In the genomic region with DNA sequence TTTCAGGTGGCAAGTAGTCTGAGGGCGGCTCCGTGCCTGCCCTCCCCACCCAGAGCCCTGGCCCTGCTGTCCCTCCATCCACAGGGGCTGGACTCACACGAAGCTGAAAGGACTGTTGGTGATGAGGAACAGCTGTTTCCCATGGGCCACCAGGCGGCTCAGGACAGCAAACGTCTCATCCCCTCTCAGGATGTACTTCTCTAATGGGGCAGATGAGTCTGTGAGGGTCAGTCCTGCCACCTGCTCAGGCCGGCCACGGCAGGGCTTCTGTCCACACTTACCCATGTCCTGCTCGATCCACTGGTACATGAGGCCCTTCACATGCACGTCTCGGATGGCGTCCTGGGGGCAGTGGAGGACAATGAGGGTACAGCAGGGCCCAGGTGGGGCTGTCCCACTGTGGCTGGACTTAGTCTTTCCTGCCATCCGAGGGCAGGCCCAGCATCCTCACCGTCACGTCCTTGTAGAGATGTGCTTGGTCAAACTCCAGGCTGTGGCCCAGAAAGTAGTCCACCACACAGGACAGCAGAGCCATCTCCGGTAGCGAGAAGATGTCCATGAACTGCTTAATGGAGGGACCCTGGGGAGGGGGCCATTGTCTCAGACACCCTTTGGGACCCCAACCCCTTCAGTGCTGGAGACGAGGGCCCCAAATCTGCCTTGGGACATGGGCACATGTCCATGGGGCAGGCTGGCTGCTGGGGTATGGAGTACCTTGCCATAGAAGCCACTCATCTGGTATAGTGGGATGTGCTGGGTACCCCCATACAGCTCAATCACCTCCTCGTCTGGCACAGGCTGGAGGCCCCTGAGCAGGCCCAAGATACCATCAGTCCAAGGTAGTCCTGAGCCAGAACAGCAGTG, we compare ENCODE assay signal across 2 cellular contexts.
TF ChIP-seq lines count a peak whose summit lies in the region.

No MANE protein-coding gene starts in this region.

TF ChIP-seq in K562, 482 proteins besides CTCF, POLR2A, EP300 and RAD21:
- TF ChIP-seq, protein P1, sequence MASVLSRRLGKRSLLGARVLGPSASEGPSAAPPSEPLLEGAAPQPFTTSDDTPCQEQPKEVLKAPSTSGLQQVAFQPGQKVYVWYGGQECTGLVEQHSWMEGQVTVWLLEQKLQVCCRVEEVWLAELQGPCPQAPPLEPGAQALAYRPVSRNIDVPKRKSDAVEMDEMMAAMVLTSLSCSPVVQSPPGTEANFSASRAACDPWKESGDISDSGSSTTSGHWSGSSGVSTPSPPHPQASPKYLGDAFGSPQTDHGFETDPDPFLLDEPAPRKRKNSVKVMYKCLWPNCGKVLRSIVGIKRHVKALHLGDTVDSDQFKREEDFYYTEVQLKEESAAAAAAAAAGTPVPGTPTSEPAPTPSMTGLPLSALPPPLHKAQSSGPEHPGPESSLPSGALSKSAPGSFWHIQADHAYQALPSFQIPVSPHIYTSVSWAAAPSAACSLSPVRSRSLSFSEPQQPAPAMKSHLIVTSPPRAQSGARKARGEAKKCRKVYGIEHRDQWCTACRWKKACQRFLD (CRISPR knock-in tag; IDR thresholded peaks at IDR 0.05), result no peak
- TF ChIP-seq RBFOX2 (IDR thresholded peaks at IDR 0.05; ENCODE audit: low read depth, low read length), result peak; percentile 41; the same call in 1 of the 2 replicates

TF ChIP-seq in HepG2, 621 proteins besides CTCF, POLR2A, EP300 and RAD21:
- TF ChIP-seq ZNF407 (CRISPR knock-in tag; IDR thresholded peaks at IDR 0.05; ENCODE audit: not compliant biosample characterization) (no peak), BHLHE40 (IDR thresholded peaks at IDR 0.05; ENCODE audit: low read length) (no peak), AGO2 (optimal IDR thresholded peaks at IDR 0.05; ENCODE audit: low read depth, low read length) (peak; percentile 21), NFKB2 (CRISPR knock-in tag; IDR thresholded peaks at IDR 0.05; ENCODE audit: borderline replicate concordance) (no peak), GMEB2 (CRISPR knock-in tag; IDR thresholded peaks at IDR 0.05; ENCODE audit: low read depth) (no peak)
